Comparison of ENCODE assay signal across 1 cellular context in the genomic region with DNA sequence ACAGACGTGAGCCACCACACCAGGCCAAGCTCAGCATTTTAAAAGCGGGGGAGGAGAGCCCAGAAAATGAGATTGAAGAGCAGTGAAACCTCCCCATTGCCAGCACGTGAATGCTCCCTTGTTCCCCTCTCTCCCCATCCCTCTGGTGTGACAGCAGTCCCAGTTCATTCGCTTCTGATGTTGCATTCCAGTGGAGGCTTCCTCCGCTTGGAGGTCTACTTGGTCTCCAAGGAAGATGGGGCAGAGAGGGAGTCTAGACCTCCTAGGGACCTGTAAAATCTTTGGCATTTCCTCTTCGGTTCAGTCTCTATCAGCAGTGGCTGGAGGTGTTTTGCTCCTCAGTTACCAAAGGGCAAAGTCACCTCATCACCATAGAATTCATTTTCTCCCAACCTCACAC.
TF ChIP-seq lines count a peak whose summit lies in the region.

No MANE protein-coding gene starts in this region.

TF ChIP-seq in GM23338, 12 proteins besides CTCF, POLR2A, EP300 and RAD21:
- TF ChIP-seq EZH2phosphoT487 (IDR thresholded peaks at IDR 0.05; ENCODE audit: unreplicated experiment) (no peak), ETS1 (IDR thresholded peaks at IDR 0.05) (no peak)
- TF ChIP-seq, protein P1, sequence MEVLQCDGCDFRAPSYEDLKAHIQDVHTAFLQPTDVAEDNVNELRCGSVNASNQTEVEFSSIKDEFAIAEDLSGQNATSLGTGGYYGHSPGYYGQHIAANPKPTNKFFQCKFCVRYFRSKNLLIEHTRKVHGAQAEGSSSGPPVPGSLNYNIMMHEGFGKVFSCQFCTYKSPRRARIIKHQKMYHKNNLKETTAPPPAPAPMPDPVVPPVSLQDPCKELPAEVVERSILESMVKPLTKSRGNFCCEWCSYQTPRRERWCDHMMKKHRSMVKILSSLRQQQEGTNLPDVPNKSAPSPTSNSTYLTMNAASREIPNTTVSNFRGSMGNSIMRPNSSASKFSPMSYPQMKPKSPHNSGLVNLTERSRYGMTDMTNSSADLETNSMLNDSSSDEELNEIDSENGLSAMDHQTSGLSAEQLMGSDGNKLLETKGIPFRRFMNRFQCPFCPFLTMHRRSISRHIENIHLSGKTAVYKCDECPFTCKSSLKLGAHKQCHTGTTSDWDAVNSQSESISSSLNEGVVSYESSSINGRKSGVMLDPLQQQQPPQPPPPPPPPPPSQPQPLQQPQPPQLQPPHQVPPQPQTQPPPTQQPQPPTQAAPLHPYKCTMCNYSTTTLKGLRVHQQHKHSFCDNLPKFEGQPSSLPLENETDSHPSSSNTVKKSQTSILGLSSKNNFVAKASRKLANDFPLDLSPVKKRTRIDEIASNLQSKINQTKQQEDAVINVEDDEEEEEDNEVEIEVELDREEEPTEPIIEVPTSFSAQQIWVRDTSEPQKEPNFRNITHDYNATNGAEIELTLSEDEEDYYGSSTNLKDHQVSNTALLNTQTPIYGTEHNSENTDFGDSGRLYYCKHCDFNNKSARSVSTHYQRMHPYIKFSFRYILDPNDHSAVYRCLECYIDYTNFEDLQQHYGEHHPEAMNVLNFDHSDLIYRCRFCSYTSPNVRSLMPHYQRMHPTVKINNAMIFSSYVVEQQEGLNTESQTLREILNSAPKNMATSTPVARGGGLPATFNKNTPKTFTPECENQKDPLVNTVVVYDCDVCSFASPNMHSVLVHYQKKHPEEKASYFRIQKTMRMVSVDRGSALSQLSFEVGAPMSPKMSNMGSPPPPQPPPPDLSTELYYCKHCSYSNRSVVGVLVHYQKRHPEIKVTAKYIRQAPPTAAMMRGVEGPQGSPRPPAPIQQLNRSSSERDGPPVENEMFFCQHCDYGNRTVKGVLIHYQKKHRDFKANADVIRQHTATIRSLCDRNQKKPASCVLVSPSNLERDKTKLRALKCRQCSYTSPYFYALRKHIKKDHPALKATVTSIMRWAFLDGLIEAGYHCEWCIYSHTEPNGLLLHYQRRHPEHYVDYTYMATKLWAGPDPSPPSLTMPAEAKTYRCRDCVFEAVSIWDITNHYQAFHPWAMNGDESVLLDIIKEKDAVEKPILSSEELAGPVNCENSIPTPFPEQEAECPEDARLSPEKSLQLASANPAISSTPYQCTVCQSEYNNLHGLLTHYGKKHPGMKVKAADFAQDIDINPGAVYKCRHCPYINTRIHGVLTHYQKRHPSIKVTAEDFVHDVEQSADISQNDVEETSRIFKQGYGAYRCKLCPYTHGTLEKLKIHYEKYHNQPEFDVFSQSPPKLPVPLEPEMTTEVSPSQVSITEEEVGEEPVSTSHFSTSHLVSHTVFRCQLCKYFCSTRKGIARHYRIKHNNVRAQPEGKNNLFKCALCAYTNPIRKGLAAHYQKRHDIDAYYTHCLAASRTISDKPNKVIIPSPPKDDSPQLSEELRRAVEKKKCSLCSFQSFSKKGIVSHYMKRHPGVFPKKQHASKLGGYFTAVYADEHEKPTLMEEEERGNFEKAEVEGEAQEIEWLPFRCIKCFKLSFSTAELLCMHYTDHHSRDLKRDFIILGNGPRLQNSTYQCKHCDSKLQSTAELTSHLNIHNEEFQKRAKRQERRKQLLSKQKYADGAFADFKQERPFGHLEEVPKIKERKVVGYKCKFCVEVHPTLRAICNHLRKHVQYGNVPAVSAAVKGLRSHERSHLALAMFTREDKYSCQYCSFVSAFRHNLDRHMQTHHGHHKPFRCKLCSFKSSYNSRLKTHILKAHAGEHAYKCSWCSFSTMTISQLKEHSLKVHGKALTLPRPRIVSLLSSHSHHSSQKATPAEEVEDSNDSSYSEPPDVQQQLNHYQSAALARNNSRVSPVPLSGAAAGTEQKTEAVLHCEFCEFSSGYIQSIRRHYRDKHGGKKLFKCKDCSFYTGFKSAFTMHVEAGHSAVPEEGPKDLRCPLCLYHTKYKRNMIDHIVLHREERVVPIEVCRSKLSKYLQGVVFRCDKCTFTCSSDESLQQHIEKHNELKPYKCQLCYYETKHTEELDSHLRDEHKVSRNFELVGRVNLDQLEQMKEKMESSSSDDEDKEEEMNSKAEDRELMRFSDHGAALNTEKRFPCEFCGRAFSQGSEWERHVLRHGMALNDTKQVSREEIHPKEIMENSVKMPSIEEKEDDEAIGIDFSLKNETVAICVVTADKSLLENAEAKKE (CRISPR knock-in tag; IDR thresholded peaks at IDR 0.05), result no peak
TF ChIP-seq in GM23338: peak in this region for 0.
